In genomic region chr12:125100551-125101434, GRCh38 we compare ENCODE assay signal across 1 cellular context.
A peak's percentile ranks its signal among the peaks of the same experiment; 100 is the strongest.
TF ChIP-seq lines count a peak whose summit lies in the region.

No MANE protein-coding gene starts in this region.

TF ChIP-seq in GM12878, 131 proteins besides CTCF, POLR2A, EP300 and RAD21:
- TF ChIP-seq ZNF207 (IDR thresholded peaks at IDR 0.05; ENCODE audit: borderline replicate concordance) (no peak), IKZF1 (conservative IDR thresholded peaks at IDR 0.05) (no peak), ZZZ3 (IDR thresholded peaks at IDR 0.05; ENCODE audit: control insufficient read depth, insufficient read length, low read depth) (no peak), HSF1 (IDR thresholded peaks at IDR 0.05; ENCODE audit: low read depth, low read length) (no peak), BCL3 (IDR thresholded peaks at IDR 0.05; ENCODE audit: borderline replicate concordance, insufficient read depth, low read depth, low read length, poor library complexity, severe bottlenecking) (peak; percentile 32)
TF ChIP-seq in GM12878: peak in this region for 1.
